In the genomic region with DNA sequence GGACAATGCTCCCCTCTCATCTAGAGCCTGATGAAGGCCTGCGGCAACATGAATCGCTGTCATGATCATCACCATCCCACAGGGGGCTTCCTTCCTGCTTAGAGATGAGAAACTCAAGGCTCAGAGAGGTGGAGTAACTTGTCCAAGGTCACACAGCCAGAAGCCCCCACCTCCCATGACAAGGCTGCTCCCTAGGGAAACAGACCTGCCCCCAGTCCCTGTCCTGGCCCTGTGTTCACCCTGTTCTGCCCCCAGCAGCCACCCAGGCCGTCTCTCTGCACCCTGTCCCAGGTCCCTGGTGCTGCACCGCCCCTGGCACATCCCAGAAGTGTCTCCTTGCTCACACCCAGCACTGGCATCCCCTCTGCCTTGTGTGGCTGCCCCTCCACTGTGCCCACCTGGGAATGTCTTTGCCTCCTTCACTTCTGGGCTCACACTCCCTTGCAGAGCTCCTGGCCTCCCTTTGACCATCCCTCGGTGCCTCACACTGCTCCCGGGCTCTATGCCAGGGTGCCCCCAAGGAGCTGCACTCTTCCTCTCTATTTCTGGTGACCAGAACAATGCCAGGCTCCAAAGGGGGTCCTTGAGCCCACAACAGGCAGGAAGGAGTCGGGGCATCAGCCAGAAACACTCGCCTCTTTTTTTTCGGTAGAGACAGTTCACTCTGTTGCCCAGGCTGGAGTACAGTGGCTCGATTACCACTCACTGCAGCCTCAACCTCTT, we compare ENCODE assay signal across 15 cellular contexts.
A peak's percentile ranks its signal among the peaks of the same experiment; 100 is the strongest.
DNase-seq lines count a peak whose midpoint lies in the region; ATAC-seq, FAIRE-seq and TF ChIP-seq lines count a peak whose summit lies in the region.
"Had no signal": no experiment of that assay in that cellular context is flagged by ENCODE, and none has a peak within 500 bp of the region (broad histone marks: within the 10 kb centered on the region; RNA-seq: fewer than 3 reads in every experiment).

No MANE protein-coding gene starts in this region.

- no peaks in the 10 kb centered on the region for H3K79me2 ChIP-seq in K562 (ENCODE audit: control insufficient read depth, insufficient read depth, low read length)

- TF ChIP-seq CTCF in K562 (IDR thresholded peaks at IDR 0.05 in 2 of 3, conservative IDR thresholded peaks at IDR 0.05 in 1 of 3; ENCODE audit: insufficient read depth in 2 of 3, low read depth in 1 of 3, low read length in 3 of 3) = no peak
- TF ChIP-seq CTCF in gastroesophageal sphincter (IDR thresholded peaks at IDR 0.05) = no peak

- H3K27ac ChIP-seq in K562 (ENCODE audit: extremely low read depth, low read depth, low read length) (no peak overlapping the region), gastroesophageal sphincter (no peak overlapping the region)
- H3K27ac ChIP-seq: breast epithelium, GM23248 had no signal

- H3K9me1 ChIP-seq in K562 (ENCODE audit: control insufficient read depth, insufficient read depth, low read length) = no peaks in the 10 kb centered on the region

- no peak for FAIRE-seq in K562 (lab: Jason Lieb, UNC)
- FAIRE-seq: endothelial cell of umbilical vein had no signal

- H3K27me3 ChIP-seq in K562 (ENCODE audit: control insufficient read depth in 2 of 2, insufficient read depth in 2 of 2, low read length in 2 of 2) (peaks cover 0 to 13% of the 10 kb centered on the region in 2 experiments; a peak in 2 of 5 replicates), gastroesophageal sphincter (no peaks in the 10 kb centered on the region)
- H3K27me3 ChIP-seq: breast epithelium had no signal

- TF ChIP-seq POLR2A in K562 (conservative IDR thresholded peaks at IDR 0.05) (no peak), gastroesophageal sphincter (IDR thresholded peaks at IDR 0.05) (no peak)

- TF ChIP-seq EP300 in K562 (IDR thresholded peaks at IDR 0.05; ENCODE audit: low read length) = no peak
- no peak for TF ChIP-seq EP300 in gastroesophageal sphincter (IDR thresholded peaks at IDR 0.05)

- no peak overlapping the region for H3K9ac ChIP-seq in K562 (ENCODE audit: insufficient read depth in 1 of 2, low read depth in 2 of 2, low read length in 2 of 2)
- H3K9ac ChIP-seq: GM23248 had no signal

- DNase-seq in activated naive CD4-positive, alpha-beta T cell treated with anti-CD3 and anti-CD28 coated beads for 36 hours = peak; percentile 60
- no peak for DNase-seq in activated naive CD4-positive, alpha-beta T cell treated with Interleukin-2 at 50 U/mL for 16 hours
- DNase-seq in NCI-H345 treated with DMSO at 0.1 percent for 48 hours (lab: John Stamatoyannopoulos, UW; ENCODE audit: unreplicated experiment) = peak; percentile 20
- DNase-seq in K562 (ENCODE audit: extremely low read depth in 1 of 4, low spot score in 3 of 4) = peak in 2 of 4 experiments; percentile 7 to 16
- DNase-seq in stimulated activated naive CD4-positive, alpha-beta T cell treated with Interleukin-2 at 50 U/mL for 16 hours (lab: John Stamatoyannopoulos, UW) = peak; percentile 26
- DNase-seq in islet precursor cell = no peak
- DNase-seq: glutamatergic neuron, GM23248, KG1, NCI-H187, Right ventricle myocardium superior had no signal

- ATAC-seq in K562 (no peak), HG03139 (IDR thresholded peaks at IDR 0.05; ENCODE audit: unreplicated experiment) (no peak), gastroesophageal sphincter (no peak)

- H3K4me1 Mint-ChIP-seq in activated naive CD4-positive, alpha-beta T cell treated with anti-CD3 and anti-CD28 coated beads for 36 hours (ENCODE audit: low read depth) = peaks cover 100% of the 10 kb centered on the region

- peak overlapping the region; percentile 95 for H3K27ac Mint-ChIP-seq in activated naive CD4-positive, alpha-beta T cell treated with anti-CD3 and anti-CD28 coated beads for 36 hours

- H3K36me3 ChIP-seq in K562 (ENCODE audit: control insufficient read depth, insufficient read depth, low read length) (no peaks in the 10 kb centered on the region), gastroesophageal sphincter (no peaks in the 10 kb centered on the region)
- H3K36me3 ChIP-seq: breast epithelium had no signal

- CTCF ChIA-PET in activated naive CD4-positive, alpha-beta T cell treated with anti-CD3 and anti-CD28 coated beads for 36 hours (lab: Charles Lee) = interaction anchor here (1.0 to 2.6 kb wide), 4 partner anchors 13 to 26 kb away, joined by 3 to 9 read pairs (median 5); no protein-coding TSS in a partner anchor
- CTCF ChIA-PET in K562 (lab: Yijun Ruan, JAX; ENCODE audit: low intra/inter-chr PET ratio) = no interaction called here

- H3K36me3 Mint-ChIP-seq in activated naive CD4-positive, alpha-beta T cell treated with anti-CD3 and anti-CD28 coated beads for 36 hours (ENCODE audit: low read depth) = peaks cover 62% of the 10 kb centered on the region

- intact Hi-C loops in activated naive CD4-positive, alpha-beta T cell treated with anti-CD3 and anti-CD28 coated beads for 36 hours (cut with micrococcal nuclease) = no loop called here
- intact Hi-C loops in K562 (cut with micrococcal nuclease) = no loop called here

- POLR2A ChIA-PET in K562 (lab: Yijun Ruan, JAX) = no interaction called here

- H3K4me1 ChIP-seq in K562 (replicated peaks in 1 of 2; ENCODE audit: control insufficient read depth in 2 of 2, insufficient read depth in 2 of 2, low read length in 2 of 2) (no peaks in the 10 kb centered on the region), gastroesophageal sphincter (no peaks in the 10 kb centered on the region)
- H3K4me1 ChIP-seq: breast epithelium had no signal

- no peaks in the 10 kb centered on the region for H3K27me3 Mint-ChIP-seq in activated naive CD4-positive, alpha-beta T cell treated with anti-CD3 and anti-CD28 coated beads for 36 hours (ENCODE audit: low read depth)

- H2AFZ ChIP-seq in K562 (ENCODE audit: low read depth, low read length) = no peak overlapping the region
- H2AFZ ChIP-seq: GM23248 had no signal

- no TSS peak for BruUV-seq in K562 (replicated peaks; lab: Mats Ljungman, UMichigan)

- H3K9me3 ChIP-seq in K562 (replicated peaks; ENCODE audit: control insufficient read depth, insufficient read depth, low read depth, low read length) (no peaks in the 10 kb centered on the region), gastroesophageal sphincter (no peaks in the 10 kb centered on the region)
- H3K9me3 ChIP-seq: breast epithelium had no signal

- TF ChIP-seq RAD21 in K562 (CRISPR knock-in tag; conservative IDR thresholded peaks at IDR 0.05 in 1 of 2, IDR thresholded peaks at IDR 0.05 in 1 of 2) = no peak

- no peak overlapping the region for H3K4me3 ChIP-seq in K562
- H3K4me3 ChIP-seq in gastroesophageal sphincter = no peak overlapping the region
- H3K4me3 ChIP-seq: breast epithelium, GM23248 had no signal

- WGBS in K562 (ENCODE audit: insufficient coverage, low coverage, missing lambda C conversion rate) = 2% methylated on average over 6 of the region's 10 CpGs
- 93% methylated on average over 2 to 7 of the region's 10 CpGs for WGBS in gastroesophageal sphincter (ENCODE audit: low coverage in 1 of 2), 2 donors

- in situ Hi-C loops in K562 (cut with MboI) = no loop called here

- no peaks in the 10 kb centered on the region; the same call in 1 of the 2 replicates for H4K20me1 ChIP-seq in K562 (replicated peaks; ENCODE audit: control insufficient read depth, insufficient read depth, low read length)

- peak overlapping the region; percentile 50 for H3K4me3 Mint-ChIP-seq in activated naive CD4-positive, alpha-beta T cell treated with anti-CD3 and anti-CD28 coated beads for 36 hours

- H3K4me2 ChIP-seq in K562 (ENCODE audit: insufficient read depth, low read length) = no peak overlapping the region

- H3K9me3 Mint-ChIP-seq in activated naive CD4-positive, alpha-beta T cell treated with anti-CD3 and anti-CD28 coated beads for 36 hours = no peaks in the 10 kb centered on the region

TF ChIP-seq in K562, 482 proteins besides CTCF, POLR2A, EP300 and RAD21:
- TF ChIP-seq THRB (CRISPR knock-in tag; conservative IDR thresholded peaks at IDR 0.05) = no peak
- TF ChIP-seq ZNF311 (CRISPR knock-in tag; IDR thresholded peaks at IDR 0.05) = no peak
- no peak for TF ChIP-seq HNRNPH1 (optimal IDR thresholded peaks at IDR 0.05; ENCODE audit: low read depth, low read length)
- TF ChIP-seq ZFP36 (IDR thresholded peaks at IDR 0.05; ENCODE audit: low read depth, low read length, partially characterized antibody) = peak; percentile 65
- no peak for TF ChIP-seq SAP30 (IDR thresholded peaks at IDR 0.05; ENCODE audit: borderline replicate concordance, insufficient read depth, low read depth, low read length, poor library complexity, severe bottlenecking)
- TF ChIP-seq ZKSCAN3 (CRISPR knock-in tag; IDR thresholded peaks at IDR 0.05) = no peak
- TF ChIP-seq ELK1 (CRISPR knock-in tag; IDR thresholded peaks at IDR 0.05) = no peak
- TF ChIP-seq RBM25 (IDR thresholded peaks at IDR 0.05; ENCODE audit: low read depth, low read length, severe bottlenecking) = peak; percentile 32
- TF ChIP-seq OTX1 (CRISPR knock-in tag; IDR thresholded peaks at IDR 0.05) = no peak

Comparison
In these comparisons a context has a peak if more than half of its experiments do, and no peak if none do; other contexts are left out.
1. DNase-seq: peak in activated naive CD4-positive, alpha-beta T cell treated with anti-CD3 and anti-CD28 coated beads for 36 hours (single experiment), NCI-H345 treated with DMSO at 0.1 percent for 48 hours (single experiment) and stimulated activated naive CD4-positive, alpha-beta T cell treated with Interleukin-2 at 50 U/mL for 16 hours (single experiment); none in activated naive CD4-positive, alpha-beta T cell treated with Interleukin-2 at 50 U/mL for 16 hours (single experiment) and islet precursor cell (single experiment).